Comparison of ENCODE assay signal across 11 cellular contexts in genomic region chr6:154166140-154166539, GRCh38.
DNase-seq lines count a peak whose midpoint lies in the region; ATAC-seq and TF ChIP-seq lines count a peak whose summit lies in the region.
"Had no signal": no experiment of that assay in that cellular context is flagged by ENCODE, and none has a peak within 500 bp of the region (broad histone marks: within the 10 kb centered on the region; RNA-seq: fewer than 3 reads in every experiment).

No MANE protein-coding gene starts in this region.

- H3K4me3 ChIP-seq in DND-41 (ENCODE audit: low read depth in 1 of 2, low read length in 2 of 2) (no peak overlapping the region), brain microvascular endothelial cell (ENCODE audit: low read depth, low read length) (no peak overlapping the region)
- H3K4me3 ChIP-seq: stomach had no signal

- no peaks in the 10 kb centered on the region for H3K9me3 ChIP-seq in DND-41 (ENCODE audit: insufficient read depth, low read length, severe bottlenecking)
- H3K9me3 ChIP-seq: stomach had no signal

- no peak overlapping the region for H3K27ac ChIP-seq in DND-41 (ENCODE audit: low read length)
- no peak overlapping the region for H3K27ac ChIP-seq in brain microvascular endothelial cell
- H3K27ac ChIP-seq: stomach had no signal

- no peak overlapping the region for H3K9ac ChIP-seq in DND-41 (ENCODE audit: low read depth, low read length)

- H3K36me3 Mint-ChIP-seq in neural crest cell (ENCODE audit: low read depth), result no peaks in the 10 kb centered on the region

- no peak overlapping the region for H3K4me2 ChIP-seq in DND-41 (ENCODE audit: insufficient read depth, low read length)

- no peaks in the 10 kb centered on the region for H3K9me3 Mint-ChIP-seq in neural crest cell

- ATAC-seq in DND-41 (ENCODE audit: insufficient read depth, low read depth), result no peak
- no peak for ATAC-seq in HG03108 (IDR thresholded peaks at IDR 0.05; ENCODE audit: unreplicated experiment)
- ATAC-seq in GM21529 (IDR thresholded peaks at IDR 0.05; ENCODE audit: unreplicated experiment), result no peak

- in situ Hi-C loops in brain microvascular endothelial cell (cut with HindIII; ENCODE audit: low pct_ligation_motif_present, low sequenced_read_pairs), result no loop called here

- no peaks in the 10 kb centered on the region for H4K20me1 ChIP-seq in DND-41 (ENCODE audit: insufficient read depth, low read length)

- no peak overlapping the region for H3K27ac Mint-ChIP-seq in neural crest cell (ENCODE audit: unreplicated experiment)

- no peaks in the 10 kb centered on the region for H3K4me1 Mint-ChIP-seq in neural crest cell

- H2AFZ ChIP-seq in DND-41 (ENCODE audit: low read depth, low read length), result no peak overlapping the region

- no peaks in the 10 kb centered on the region for H3K79me2 ChIP-seq in DND-41 (ENCODE audit: insufficient read depth, low read length)

- H3K36me3 ChIP-seq in DND-41 (ENCODE audit: insufficient read depth, low read length), result peaks cover 23% of the 10 kb centered on the region
- no peaks in the 10 kb centered on the region for H3K36me3 ChIP-seq in brain microvascular endothelial cell (replicated peaks)
- H3K36me3 ChIP-seq: stomach had no signal

- peaks cover 18% of the 10 kb centered on the region for H3K4me1 ChIP-seq in DND-41 (ENCODE audit: insufficient read depth, low read length)

- no peak for DNase-seq in DND-41
- peak; percentile 16 for DNase-seq in HT-29 (ENCODE audit: low spot score)
- no peak for DNase-seq in brain microvascular endothelial cell
- DNase-seq in neural crest cell (ENCODE audit: low read depth, low spot score), result no peak
- DNase-seq in COR-L47 (lab: John Stamatoyannopoulos, UW), result no peak
- DNase-seq: activated gamma-delta T cell, Calu3, NCI-H1694 treated with DMSO at 0.1 percent for 48 hours, stomach had no signal

- H3K4me3 Mint-ChIP-seq in neural crest cell, result no peak overlapping the region

- H3K27me3 ChIP-seq in DND-41 (ENCODE audit: insufficient read depth, low read length, poor library complexity) (no peaks in the 10 kb centered on the region), brain microvascular endothelial cell (replicated peaks) (no peaks in the 10 kb centered on the region)
- H3K27me3 ChIP-seq: stomach had no signal

- TF ChIP-seq CTCF in DND-41 (IDR thresholded peaks at IDR 0.05; ENCODE audit: borderline replicate concordance, extremely low read depth, low read length, poor library complexity, severe bottlenecking) (peak; percentile 33), brain microvascular endothelial cell (IDR thresholded peaks at IDR 0.05; ENCODE audit: low read depth, low read length, missing control alignments) (peak; percentile 14), neural crest cell (conservative IDR thresholded peaks at IDR 0.05) (peak; percentile 24)

- no peaks in the 10 kb centered on the region for H3K27me3 Mint-ChIP-seq in neural crest cell (ENCODE audit: low read depth)
